ENCODE assay signal across 7 cellular contexts in the genomic region with DNA sequence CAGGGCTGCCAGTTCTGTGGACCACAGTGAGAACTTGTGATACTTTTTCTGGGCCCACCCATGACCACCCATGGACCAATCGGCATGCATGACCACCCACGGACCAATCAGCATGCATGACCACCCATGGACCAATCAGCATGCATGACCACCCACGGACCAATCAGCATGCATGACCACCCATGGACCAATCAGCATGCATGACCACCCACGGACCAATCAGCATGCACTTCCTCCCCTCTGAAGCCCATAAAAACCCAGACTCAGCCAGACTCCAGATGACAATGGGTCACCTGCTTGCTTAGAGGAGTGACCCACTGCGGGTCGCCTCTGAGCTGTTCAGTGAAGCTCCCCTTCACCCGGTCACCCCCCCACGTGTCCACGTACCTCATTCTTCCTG. TPM values are rescaled to one million over a fixed set of nuclear protein-coding genes. Genes with fewer than 3 reads are reported as not detected.
"Had no signal": no experiment of that assay in that cellular context is flagged by ENCODE, and none has a peak within 500 bp of the region (broad histone marks: within the 10 kb centered on the region; RNA-seq: fewer than 3 reads in every experiment).

No MANE protein-coding gene starts in this region.

RNA-seq across cellular contexts. Expression of a gene that starts 18.7 kb away (rescaled TPM):
- total RNA-seq: esophagus squamous epithelium, fibroblast of villous mesenchyme, mononuclear cell, natural killer cell, omental fat pad, posterior vena cava, pulmonary artery endothelial cell had no signal
